In genomic region chr13:29850213-29850898, GRCh38 we compare ENCODE assay signal across 8 cellular contexts. TPM values are rescaled to one million over a fixed set of nuclear protein-coding genes. Genes with fewer than 3 reads are reported as not detected.
DNase-seq lines count a peak whose midpoint lies in the region; FAIRE-seq and TF ChIP-seq lines count a peak whose summit lies in the region.

Gene UBL3 (minus strand): TSS chr13:29850617. CDS start chr13:29849538, 1,079 bp downstream.

- in situ Hi-C loops in SK-MEL-5 (cut with HindIII; ENCODE audit: low pct_unique_long_range_greater_than_20kb, low sequenced_read_pairs): no loop called here

- TF ChIP-seq CTCF in HFF-Myc (IDR thresholded peaks at IDR 0.05; ENCODE audit: low read depth, low read length, missing control alignments): no peak

- H3K36me3 ChIP-seq in neuron (ENCODE audit: insufficient read depth, low read length): no peaks in the 10 kb centered on the region

- no peak for FAIRE-seq in frontal cortex (lab: Jason Lieb, UNC)

- H3K4me3 ChIP-seq in HFF-Myc (replicated peaks; ENCODE audit: low read depth, low read length) (peak within 1 kb of the TSS; percentile 79), neuron (ENCODE audit: low read length) (peak within 1 kb of the TSS; percentile 91)

- peaks cover 17% of the 10 kb centered on the region for H3K4me1 ChIP-seq in neuron (ENCODE audit: insufficient read depth, low read length)

- peak within 1 kb of the TSS; percentile 83 for H2AFZ ChIP-seq in neuron (ENCODE audit: low read depth, low read length)

- DNase-seq in GM04503 (ENCODE audit: low read depth) (peak; percentile 80), HFF-Myc (ENCODE audit: extremely low read depth, low read depth) (peak; percentile 85), NAMALWA (ENCODE audit: low spot score) (peak; percentile 94), SK-MEL-5 (ENCODE audit: low read depth, low spot score) (peak; percentile 98), frontal cortex (ENCODE audit: low spot score in 2 of 2) (peak; percentile 95 to 97), stromal cell of bone marrow (ENCODE audit: low read depth) (peak; percentile 97)
- peak; percentile 94 for DNase-seq in activated naive CD4-positive, alpha-beta T cell treated with Interleukin-2 at 50 U/mL for 16 hours

- H3K27me3 ChIP-seq in neuron (ENCODE audit: insufficient read depth, low read length): no peaks in the 10 kb centered on the region

- H3K9me3 ChIP-seq in neuron (ENCODE audit: low read length): no peaks in the 10 kb centered on the region

RNA-seq across cellular contexts. Expression of gene UBL3, which starts in this region (rescaled TPM):
- 84.9 and 89.2 TPM in 2 replicates for total RNA-seq in SK-MEL-5 (2014; rRNA removed; shearing (Covaris generic))
- 89.8 and 121 TPM in 2 replicates for polyA plus RNA-seq in SK-MEL-5 (2015; cell fraction: cytosol; rRNA removed)
- polyA plus RNA-seq in SK-MEL-5 (2015; cell fraction: nucleus; rRNA removed): 41.0 and 56.2 TPM in 2 replicates
- total RNA-seq in frontal cortex: 62.0 TPM

Comparison
In these comparisons a context has a peak if more than half of its experiments do, and no peak if none do; other contexts are left out.
1. Peak in every context shown above with its lines: DNase-seq and H3K4me3 ChIP-seq.